In the genomic region with DNA sequence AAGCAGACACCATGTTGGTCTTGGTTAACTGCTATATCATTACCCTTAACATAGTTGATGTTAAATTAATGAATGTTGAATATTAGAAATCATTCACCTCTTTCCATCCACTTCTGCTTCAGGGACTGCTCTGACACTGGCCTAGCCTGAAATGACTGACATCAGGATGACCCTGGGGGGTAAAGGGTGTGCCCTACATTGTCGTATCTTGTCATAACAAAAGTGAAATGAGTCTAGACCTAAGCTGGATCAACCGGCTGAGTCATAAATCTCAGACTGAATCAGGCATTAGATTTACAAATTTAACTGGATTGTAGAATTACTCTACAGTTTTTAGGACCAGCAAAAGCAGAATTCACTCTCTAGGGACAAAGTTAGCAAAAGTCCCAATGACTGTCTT, we compare ENCODE assay signal across 9 cellular contexts. TPM values are rescaled to one million over a fixed set of nuclear protein-coding genes. Genes with fewer than 3 reads are reported as not detected.
DNase-seq lines count a peak whose midpoint lies in the region; ATAC-seq and TF ChIP-seq lines count a peak whose summit lies in the region.
"Had no signal": no experiment of that assay in that cellular context is flagged by ENCODE, and none has a peak within 500 bp of the region (broad histone marks: within the 10 kb centered on the region; RNA-seq: fewer than 3 reads in every experiment).

No MANE protein-coding gene starts in this region.

- no peak overlapping the region for H3K4me3 Mint-ChIP-seq in H9

- H3K18ac ChIP-seq in H9 (ENCODE audit: insufficient read length, low read depth, low read length): no peak overlapping the region

- no peaks in the 10 kb centered on the region for H3K4me1 Mint-ChIP-seq in H9

- TF ChIP-seq POLR2A in gastrocnemius medialis (IDR thresholded peaks at IDR 0.05): no peak

- H3K36me3 Mint-ChIP-seq in H9 (ENCODE audit: insufficient read depth in 1 of 3, low read depth in 3 of 3): no peaks in the 10 kb centered on the region

- H3K9me3 ChIP-seq in H9 (ENCODE audit: control insufficient read depth, low read depth, low read length): no peaks in the 10 kb centered on the region
- no peaks in the 10 kb centered on the region for H3K9me3 ChIP-seq in gastrocnemius medialis

- H3K27me3 ChIP-seq in H9 (ENCODE audit: insufficient read depth, low read length) (no peaks in the 10 kb centered on the region), gastrocnemius medialis (no peaks in the 10 kb centered on the region)

- no peak overlapping the region for H3K4me3 ChIP-seq in gastrocnemius medialis

- no peak overlapping the region for H3K9ac ChIP-seq in H9 (ENCODE audit: extremely low read depth, insufficient read length, low read length)

- H4K8ac ChIP-seq in H9 (replicated peaks; ENCODE audit: insufficient read length, low read depth, low read length): no peak overlapping the region

- WGBS in H9 (ENCODE audit: extremely low coverage, insufficient read length, low lambda C conversion rate): no CpG with 5 or more reads among the region's 2 CpGs

- no peak overlapping the region for H4K91ac ChIP-seq in H9 (ENCODE audit: insufficient read length, low read depth, low read length)

- no peaks in the 10 kb centered on the region for H4K20me1 ChIP-seq in H9 (ENCODE audit: control insufficient read depth, insufficient read depth, insufficient read length)

- no peak overlapping the region for H2BK5ac ChIP-seq in H9 (ENCODE audit: insufficient read length, low read length)

- no peak overlapping the region for H4K5ac ChIP-seq in H9 (ENCODE audit: insufficient read length, low read depth, low read length)

- H2AK5ac ChIP-seq in H9 (ENCODE audit: insufficient read length, low read length): no peak overlapping the region

- in situ Hi-C loops in gastrocnemius medialis (cut with MboI; ENCODE audit: low sequenced_read_pairs in 4 of 4): loop anchor here in 1 of 4 donors (10.0 kb wide), 1 partner anchor 342 kb away; a partner anchor contains a TSS

- ATAC-seq in GM18867 (IDR thresholded peaks at IDR 0.05; ENCODE audit: unreplicated experiment) (peak; percentile 97), HG03558 (IDR thresholded peaks at IDR 0.05; ENCODE audit: extremely low read depth, unreplicated experiment) (peak; percentile 98), gastrocnemius medialis (no peak)

- no peak overlapping the region for H2BK12ac ChIP-seq in H9 (ENCODE audit: insufficient read length, low read depth, low read length)

- no peaks in the 10 kb centered on the region for H3K23me2 ChIP-seq in H9 (ENCODE audit: insufficient read length, low read depth, low read length, poor library complexity, severe bottlenecking)

- no peaks in the 10 kb centered on the region for H3K79me2 ChIP-seq in H9 (ENCODE audit: insufficient read depth, low read length)

- H3K27me3 Mint-ChIP-seq in H9 (ENCODE audit: low read depth): no peaks in the 10 kb centered on the region

- peak; percentile 34 for DNase-seq in HCEC 1CT
- DNase-seq in hepatic stellate cell (ENCODE audit: low spot score): peak; percentile 19
- no peak for DNase-seq in H9
- no peak for DNase-seq in ecto neural progenitor cell (ENCODE audit: low spot score)
- DNase-seq in gastrocnemius medialis: no peak
- DNase-seq in NCI-H1694 treated with DMSO at 0.1 percent for 48 hours (lab: John Stamatoyannopoulos, UW): no peak
- DNase-seq: SHP77 had no signal

- no peaks in the 10 kb centered on the region for H3K36me3 ChIP-seq in gastrocnemius medialis

- H2BK120ac ChIP-seq in H9 (ENCODE audit: low read depth, low read length, poor library complexity, severe bottlenecking): no peak overlapping the region

- no peak overlapping the region for H3K14ac ChIP-seq in H9 (ENCODE audit: insufficient read depth, low read length)

- no peaks in the 10 kb centered on the region for H3K79me1 ChIP-seq in H9 (ENCODE audit: insufficient read depth, low read depth, low read length, poor library complexity, severe bottlenecking)

- no peak overlapping the region for H3K4ac ChIP-seq in H9 (ENCODE audit: low read depth, low read length)

- TF ChIP-seq CTCF in H9 (conservative IDR thresholded peaks at IDR 0.05): no peak
- no peak for TF ChIP-seq CTCF in gastrocnemius medialis (IDR thresholded peaks at IDR 0.05 in 4 of 5, conservative IDR thresholded peaks at IDR 0.05 in 1 of 5)

- no peak overlapping the region for H3K27ac Mint-ChIP-seq in H9

- H3K27ac ChIP-seq in H9 (ENCODE audit: insufficient read length, low read depth, low read length) (no peak overlapping the region), gastrocnemius medialis (no peak overlapping the region)

- H3K4me1 ChIP-seq in H9 (ENCODE audit: insufficient read depth, low read length) (no peaks in the 10 kb centered on the region), gastrocnemius medialis (peaks cover 0 to 3% of the 10 kb centered on the region in 2 donors)

- no peak overlapping the region for H3K56ac ChIP-seq in H9 (ENCODE audit: insufficient read length, low read depth, low read length)

- no peak overlapping the region for H2AFZ ChIP-seq in H9 (ENCODE audit: low read length)

- H3K23ac ChIP-seq in H9 (ENCODE audit: insufficient read length, low read depth, low read length): no peak overlapping the region

- H3K4me2 ChIP-seq in H9 (ENCODE audit: insufficient read depth, insufficient read length, low read length): no peak overlapping the region

- H2BK15ac ChIP-seq in H9 (ENCODE audit: low read depth, low read length): no peak overlapping the region

- H3T11ph ChIP-seq in H9 (ENCODE audit: low read length): no peak overlapping the region

- no peak overlapping the region for H2BK20ac ChIP-seq in H9 (ENCODE audit: low read depth, low read length, poor library complexity, severe bottlenecking)

- intact Hi-C loops in gastrocnemius medialis (cut with DNase I; ENCODE audit: low total_unique reads): no loop called here

- H3K9me3 Mint-ChIP-seq in H9: no peaks in the 10 kb centered on the region

RNA-seq across cellular contexts. Expression of a gene that starts 35.3 kb away (rescaled TPM):
- 7.3 TPM in 2 replicates for total RNA-seq in H9 (2021)
- total RNA-seq in gastrocnemius medialis: 10 to 100 TPM in 2 of 4 donors, 1 to 10 TPM in 2; 5.1 to 17.9 (median 11.0) TPM

Comparison
In these comparisons a context has a peak if more than half of its experiments do, and no peak if none do; other contexts are left out.
1. ATAC-seq: peak in GM18867 (single experiment) and HG03558 (single experiment); none in gastrocnemius medialis (0 of 2).
2. DNase-seq: peak in HCEC 1CT (single experiment) and hepatic stellate cell (single experiment); none in H9 (single experiment), ecto neural progenitor cell (single experiment), gastrocnemius medialis (0 of 2) and NCI-H1694 treated with DMSO at 0.1 percent for 48 hours (single experiment).